1 cellular context compared by ENCODE assay signal in the genomic region with DNA sequence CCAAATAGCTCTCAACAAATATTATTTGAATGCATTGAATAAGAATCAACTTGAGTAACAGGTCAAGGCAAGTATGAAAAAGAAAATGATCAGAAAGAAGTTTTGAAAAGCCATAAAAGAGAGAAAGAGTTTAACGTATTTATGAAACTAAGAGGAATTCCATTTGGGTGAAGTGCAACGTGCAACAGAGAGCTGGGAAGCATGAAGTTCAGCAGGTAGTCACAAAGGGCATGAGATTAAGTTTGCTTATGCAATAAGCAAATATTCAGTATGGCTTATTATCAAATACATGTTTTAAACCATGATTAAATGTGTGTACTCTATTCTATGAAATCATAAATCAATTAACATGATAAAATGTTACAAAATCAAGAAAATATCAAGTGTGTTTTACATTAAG.
TF ChIP-seq lines count a peak whose summit lies in the region.

No MANE protein-coding gene starts in this region.

TF ChIP-seq in liver, 16 proteins besides CTCF, POLR2A, EP300 and RAD21 (continued from another document):
- TF ChIP-seq, protein P1, sequence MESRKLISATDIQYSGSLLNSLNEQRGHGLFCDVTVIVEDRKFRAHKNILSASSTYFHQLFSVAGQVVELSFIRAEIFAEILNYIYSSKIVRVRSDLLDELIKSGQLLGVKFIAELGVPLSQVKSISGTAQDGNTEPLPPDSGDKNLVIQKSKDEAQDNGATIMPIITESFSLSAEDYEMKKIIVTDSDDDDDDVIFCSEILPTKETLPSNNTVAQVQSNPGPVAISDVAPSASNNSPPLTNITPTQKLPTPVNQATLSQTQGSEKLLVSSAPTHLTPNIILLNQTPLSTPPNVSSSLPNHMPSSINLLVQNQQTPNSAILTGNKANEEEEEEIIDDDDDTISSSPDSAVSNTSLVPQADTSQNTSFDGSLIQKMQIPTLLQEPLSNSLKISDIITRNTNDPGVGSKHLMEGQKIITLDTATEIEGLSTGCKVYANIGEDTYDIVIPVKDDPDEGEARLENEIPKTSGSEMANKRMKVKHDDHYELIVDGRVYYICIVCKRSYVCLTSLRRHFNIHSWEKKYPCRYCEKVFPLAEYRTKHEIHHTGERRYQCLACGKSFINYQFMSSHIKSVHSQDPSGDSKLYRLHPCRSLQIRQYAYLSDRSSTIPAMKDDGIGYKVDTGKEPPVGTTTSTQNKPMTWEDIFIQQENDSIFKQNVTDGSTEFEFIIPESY (IDR thresholded peaks at IDR 0.05) = no peak
- peak in 1 of 2 donors; percentile 29 for TF ChIP-seq RXRA (IDR thresholded peaks at IDR 0.05)
- peak; percentile 22 for TF ChIP-seq YY1 (IDR thresholded peaks at IDR 0.05)
- TF ChIP-seq FOXA1 (IDR thresholded peaks at IDR 0.05) = no peak
- TF ChIP-seq EGR1 (IDR thresholded peaks at IDR 0.05; ENCODE audit: low read depth in 2 of 2) = no peak
- TF ChIP-seq, protein P2, sequence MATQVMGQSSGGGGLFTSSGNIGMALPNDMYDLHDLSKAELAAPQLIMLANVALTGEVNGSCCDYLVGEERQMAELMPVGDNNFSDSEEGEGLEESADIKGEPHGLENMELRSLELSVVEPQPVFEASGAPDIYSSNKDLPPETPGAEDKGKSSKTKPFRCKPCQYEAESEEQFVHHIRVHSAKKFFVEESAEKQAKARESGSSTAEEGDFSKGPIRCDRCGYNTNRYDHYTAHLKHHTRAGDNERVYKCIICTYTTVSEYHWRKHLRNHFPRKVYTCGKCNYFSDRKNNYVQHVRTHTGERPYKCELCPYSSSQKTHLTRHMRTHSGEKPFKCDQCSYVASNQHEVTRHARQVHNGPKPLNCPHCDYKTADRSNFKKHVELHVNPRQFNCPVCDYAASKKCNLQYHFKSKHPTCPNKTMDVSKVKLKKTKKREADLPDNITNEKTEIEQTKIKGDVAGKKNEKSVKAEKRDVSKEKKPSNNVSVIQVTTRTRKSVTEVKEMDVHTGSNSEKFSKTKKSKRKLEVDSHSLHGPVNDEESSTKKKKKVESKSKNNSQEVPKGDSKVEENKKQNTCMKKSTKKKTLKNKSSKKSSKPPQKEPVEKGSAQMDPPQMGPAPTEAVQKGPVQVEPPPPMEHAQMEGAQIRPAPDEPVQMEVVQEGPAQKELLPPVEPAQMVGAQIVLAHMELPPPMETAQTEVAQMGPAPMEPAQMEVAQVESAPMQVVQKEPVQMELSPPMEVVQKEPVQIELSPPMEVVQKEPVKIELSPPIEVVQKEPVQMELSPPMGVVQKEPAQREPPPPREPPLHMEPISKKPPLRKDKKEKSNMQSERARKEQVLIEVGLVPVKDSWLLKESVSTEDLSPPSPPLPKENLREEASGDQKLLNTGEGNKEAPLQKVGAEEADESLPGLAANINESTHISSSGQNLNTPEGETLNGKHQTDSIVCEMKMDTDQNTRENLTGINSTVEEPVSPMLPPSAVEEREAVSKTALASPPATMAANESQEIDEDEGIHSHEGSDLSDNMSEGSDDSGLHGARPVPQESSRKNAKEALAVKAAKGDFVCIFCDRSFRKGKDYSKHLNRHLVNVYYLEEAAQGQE (IDR thresholded peaks at IDR 0.05) = no peak
- no peak for TF ChIP-seq GABPA (IDR thresholded peaks at IDR 0.05 in 1 of 2, conservative IDR thresholded peaks at IDR 0.05 in 1 of 2)
- TF ChIP-seq TAF1 (conservative IDR thresholded peaks at IDR 0.05) = no peak
- no peak for TF ChIP-seq SP1 (IDR thresholded peaks at IDR 0.05)
- no peak for TF ChIP-seq JUND (IDR thresholded peaks at IDR 0.05)
- TF ChIP-seq, protein P3, sequence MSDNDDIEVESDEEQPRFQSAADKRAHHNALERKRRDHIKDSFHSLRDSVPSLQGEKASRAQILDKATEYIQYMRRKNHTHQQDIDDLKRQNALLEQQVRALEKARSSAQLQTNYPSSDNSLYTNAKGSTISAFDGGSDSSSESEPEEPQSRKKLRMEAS (IDR thresholded peaks at IDR 0.05) = peak; percentile 57
- TF ChIP-seq FOXA2 (IDR thresholded peaks at IDR 0.05) = no peak
TF ChIP-seq in liver: peak in this region for 4.
